Comparison of ENCODE assay signal across 8 cellular contexts in the genomic region with DNA sequence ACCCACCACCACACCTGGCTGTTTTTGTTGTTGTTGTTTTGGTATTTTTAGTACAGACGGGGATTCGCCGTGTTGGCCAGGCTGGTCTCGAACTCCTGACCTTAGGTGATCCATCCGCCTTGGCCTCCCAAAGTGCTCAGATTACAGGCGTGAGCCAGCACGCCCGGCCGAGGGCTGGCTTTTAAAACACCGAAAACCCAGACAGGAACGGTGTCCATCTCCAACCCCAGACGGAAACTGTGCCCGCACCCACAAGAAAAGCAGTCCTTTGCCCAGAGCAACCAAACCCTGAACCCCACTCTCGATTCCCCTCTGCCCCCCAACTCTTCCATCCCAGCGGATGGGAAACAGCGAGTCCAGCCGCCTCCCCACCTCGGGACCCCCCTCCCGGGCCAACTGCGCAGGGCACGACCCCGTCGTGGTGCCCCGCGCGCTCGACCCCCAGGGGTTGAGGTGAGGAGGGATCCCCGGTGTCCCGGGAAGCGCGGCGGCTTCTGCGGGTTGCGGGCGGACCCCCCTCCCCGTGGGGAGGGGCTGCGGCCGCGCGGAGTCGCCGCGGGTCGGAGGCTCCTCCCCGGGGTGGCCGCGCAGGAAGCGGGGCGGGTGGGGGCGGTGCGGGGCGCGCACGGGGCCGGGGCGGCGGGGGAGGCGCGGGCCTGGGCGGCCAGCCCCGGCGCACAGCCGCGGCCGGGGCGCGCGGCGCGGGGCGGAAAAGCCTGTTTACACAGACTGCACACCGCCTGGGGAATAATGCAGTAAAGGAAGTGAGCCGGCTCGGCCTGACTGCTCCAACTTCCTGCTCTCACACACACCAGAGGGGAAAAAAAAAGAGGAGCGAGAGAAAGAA. TPM values are rescaled to one million over a fixed set of nuclear protein-coding genes. Genes with fewer than 3 reads are reported as not detected.
DNase-seq lines count a peak whose midpoint lies in the region; ATAC-seq, FAIRE-seq and TF ChIP-seq lines count a peak whose summit lies in the region.

A gene (plus strand): TSS at position 651 of the 847 bp plus-strand sequence.

- peak within 1 kb of the TSS; percentile 90 for H2AFZ ChIP-seq in DND-41 (ENCODE audit: low read depth, low read length)
- peak within 1 kb of the TSS; percentile 68 for H2AFZ ChIP-seq in astrocyte (ENCODE audit: low read depth, low read length)

- H3K36me3 ChIP-seq in DND-41 (ENCODE audit: insufficient read depth, low read length) (no peaks in the 10 kb centered on the region), astrocyte (ENCODE audit: insufficient read depth, low read length) (no peaks in the 10 kb centered on the region), left ventricle myocardium inferior (no peaks in the 10 kb centered on the region)

- DNase-seq in DND-41 (peak; percentile 67), LHCN-M2 (ENCODE audit: low read depth) (peak; percentile 71), T-helper 1 cell (peak; percentile 40 to 64 (median 48)), astrocyte (ENCODE audit: low read depth) (peak; percentile 57), left ventricle myocardium inferior (peak; percentile 72), pulmonary artery endothelial cell (ENCODE audit: low read depth, low spot score) (peak; percentile 91), SKM-1 (lab: John Stamatoyannopoulos, UW; ENCODE audit: unreplicated experiment) (no peak)

- peak within 1 kb of the TSS; percentile 99 for H3K4me3 Mint-ChIP-seq in astrocyte (ENCODE audit: unreplicated experiment)

- H3K4me1 Mint-ChIP-seq in astrocyte (ENCODE audit: low read depth, unreplicated experiment): peaks cover 15% of the 10 kb centered on the region

- H3K79me2 ChIP-seq in DND-41 (ENCODE audit: insufficient read depth, low read length): peaks cover 27% of the 10 kb centered on the region
- H3K79me2 ChIP-seq in astrocyte (ENCODE audit: insufficient read depth, low read length): peaks cover 37% of the 10 kb centered on the region

- FAIRE-seq in astrocyte (lab: Jason Lieb, UNC): no peak

- H3K9ac ChIP-seq in DND-41 (ENCODE audit: low read depth, low read length): peak within 1 kb of the TSS; percentile 82
- H3K9ac ChIP-seq in astrocyte (ENCODE audit: low read length): peak within 1 kb of the TSS; percentile 99

- H3K9me3 ChIP-seq in DND-41 (ENCODE audit: insufficient read depth, low read length, severe bottlenecking) (no peaks in the 10 kb centered on the region), astrocyte (ENCODE audit: insufficient read depth, low read depth, low read length) (no peaks in the 10 kb centered on the region), left ventricle myocardium inferior (replicated peaks) (peaks cover 5% of the 10 kb centered on the region)

- H3K4me1 ChIP-seq in DND-41 (ENCODE audit: insufficient read depth, low read length): peaks cover 35% of the 10 kb centered on the region
- H3K4me1 ChIP-seq in astrocyte (ENCODE audit: insufficient read depth, low read length): peaks cover 22% of the 10 kb centered on the region
- peaks cover 54% of the 10 kb centered on the region for H3K4me1 ChIP-seq in left ventricle myocardium inferior

- H3K4me2 ChIP-seq in DND-41 (ENCODE audit: insufficient read depth, low read length): peak within 1 kb of the TSS; percentile 100
- peak within 1 kb of the TSS; percentile 99 for H3K4me2 ChIP-seq in astrocyte (ENCODE audit: low read length)

- peak within 1 kb of the TSS; percentile 99 for H3K27ac Mint-ChIP-seq in astrocyte (ENCODE audit: unreplicated experiment)

- H4K20me1 ChIP-seq in DND-41 (ENCODE audit: insufficient read depth, low read length) (peaks cover 4% of the 10 kb centered on the region; the same call in 1 of the 2 replicates), astrocyte (ENCODE audit: insufficient read depth, low read length) (no peaks in the 10 kb centered on the region)

- peaks cover 3% of the 10 kb centered on the region for H3K9me3 Mint-ChIP-seq in astrocyte (ENCODE audit: unreplicated experiment)

- ATAC-seq in DND-41 (ENCODE audit: insufficient read depth, low read depth): peak; percentile 73
- peak; percentile 48 for ATAC-seq in GM21723 (IDR thresholded peaks at IDR 0.05; ENCODE audit: unreplicated experiment)

- H3K4me3 ChIP-seq in DND-41 (ENCODE audit: low read depth in 1 of 2, low read length in 2 of 2) (peak within 1 kb of the TSS; percentile 92 to 99), astrocyte (ENCODE audit: insufficient read depth, low read depth, low read length) (peak within 1 kb of the TSS; percentile 98), left ventricle myocardium inferior (peak within 1 kb of the TSS; percentile 88)

- TF ChIP-seq CTCF in DND-41 (IDR thresholded peaks at IDR 0.05; ENCODE audit: borderline replicate concordance, extremely low read depth, low read length, poor library complexity, severe bottlenecking) (no peak), astrocyte (IDR thresholded peaks at IDR 0.05; ENCODE audit: insufficient read depth, low read depth, low read length) (no peak), left ventricle myocardium inferior (IDR thresholded peaks at IDR 0.05; ENCODE audit: borderline replicate concordance) (no peak)

- intact Hi-C loops in left ventricle myocardium inferior (cut with micrococcal nuclease): no loop called here

- no peaks in the 10 kb centered on the region for H3K36me3 Mint-ChIP-seq in astrocyte (ENCODE audit: low read depth, unreplicated experiment)

- no peaks in the 10 kb centered on the region for H3K27me3 Mint-ChIP-seq in astrocyte (ENCODE audit: low read depth, unreplicated experiment)

- H3K27ac ChIP-seq in DND-41 (ENCODE audit: low read length) (peak within 1 kb of the TSS; percentile 86), astrocyte (ENCODE audit: low read depth, low read length) (peak within 1 kb of the TSS; percentile 100), left ventricle myocardium inferior (replicated peaks) (peak within 1 kb of the TSS; percentile 85)

- H3K27me3 ChIP-seq in DND-41 (ENCODE audit: insufficient read depth, low read length, poor library complexity): no peaks in the 10 kb centered on the region
- H3K27me3 ChIP-seq in astrocyte (ENCODE audit: insufficient read depth, low read length): no peaks in the 10 kb centered on the region
- H3K27me3 ChIP-seq in left ventricle myocardium inferior (ENCODE audit: low read depth): no peaks in the 10 kb centered on the region

RNA-seq across cellular contexts. Expression of the gene that starts here (rescaled TPM):
- 90.2 and 105 TPM in 2 replicates for total RNA-seq in LHCN-M2 (2014; rRNA removed)
- 30.2 TPM for polyA plus RNA-seq in LHCN-M2 (2012)
- 54.8 and 62.7 TPM in 2 replicates for total RNA-seq in astrocyte
- 17.1 TPM for total RNA-seq in left ventricle myocardium inferior
- total RNA-seq in pulmonary artery endothelial cell: 22.0 and 31.9 TPM in 2 replicates
